9 cellular contexts compared by ENCODE assay signal in genomic region chr2:172129404-172129803, GRCh38. TPM values are rescaled to one million over a fixed set of nuclear protein-coding genes. Genes with fewer than 3 reads are reported as not detected.
"Had no signal": no experiment of that assay in that cellular context is flagged by ENCODE, and none has a peak within 500 bp of the region (broad histone marks: within the 10 kb centered on the region; RNA-seq: fewer than 3 reads in every experiment).

No MANE protein-coding gene starts in this region.

- H3K4me3 ChIP-seq: GM23338 had no signal

- FAIRE-seq: H1, H54, HTR-8/SVneo had no signal

- ATAC-seq: GM23338 had no signal

- H3K4me2 ChIP-seq: GM23338 had no signal

- DNase-seq: H9, HCEC 1CT, IMR-90, KBM-7 had no signal

- H2AFZ ChIP-seq: GM23338 had no signal

RNA-seq across cellular contexts. Expression of gene DLX2, which starts 26.7 kb away (rescaled TPM):
- total RNA-seq: H9, HT-29, IMR-90 had no signal
- polyA plus RNA-seq: H1 had no signal

RNA-seq across cellular contexts. Expression of gene DLX1, which starts 44.1 kb away (rescaled TPM):
- total RNA-seq: GM23338, H1, H9 had no signal
- polyA plus RNA-seq: GM23338 had no signal
